In genomic region chr3:13895155-13896105, GRCh38 we compare ENCODE assay signal across 8 cellular contexts. TPM values are rescaled to one million over a fixed set of nuclear protein-coding genes. Genes with fewer than 3 reads are reported as not detected.
DNase-seq lines count a peak whose midpoint lies in the region; ATAC-seq and TF ChIP-seq lines count a peak whose summit lies in the region.

No MANE protein-coding gene starts in this region.

- DNase-seq in NCI-H187 (lab: John Stamatoyannopoulos, UW) (peak; percentile 4 to 6), NCI-H187 treated with DMSO at 0.1 percent for 48 hours (lab: John Stamatoyannopoulos, UW) (no peak), NCI-H2107 (lab: John Stamatoyannopoulos, UW) (peak; percentile 24), coronary artery (ENCODE audit: low spot score) (peak; percentile 96), left colon (peak; percentile 95 to 97)
- peak; percentile 99 for DNase-seq in activated CD4-positive, alpha-beta T cell treated with anti-CD3 and anti-CD28 coated beads, Interleukin-2, amount 10 ng/mL, durations not matched to agents 24 days and 14 days
- DNase-seq in stimulated activated CD4-positive, alpha-beta T cell treated with anti-CD3 and anti-CD28 coated beads, Interleukin-1b, Interleukin-23, amount 100 ng/mL, for 1 hour (ENCODE audit: low read depth in 2 of 2), result peak; percentile 83 to 90

- H3K4me3 Mint-ChIP-seq in activated CD4-positive, alpha-beta T cell treated with anti-CD3 and anti-CD28 coated beads, Interleukin-2, amount 10 ng/mL, durations not matched to agents 24 days and 14 days, result peak overlapping the region; percentile 90

- peak overlapping the region; percentile 76 for H3K27ac Mint-ChIP-seq in activated CD4-positive, alpha-beta T cell treated with anti-CD3 and anti-CD28 coated beads, Interleukin-2, amount 10 ng/mL, durations not matched to agents 24 days and 14 days

- ATAC-seq in HG02938 (IDR thresholded peaks at IDR 0.05; ENCODE audit: unreplicated experiment) (peak; percentile 95), left colon (peak; percentile 98)

- H3K9me3 Mint-ChIP-seq in activated CD4-positive, alpha-beta T cell treated with anti-CD3 and anti-CD28 coated beads, Interleukin-2, amount 10 ng/mL, durations not matched to agents 24 days and 14 days, result peaks cover 6% of the 10 kb centered on the region

- peak overlapping the region; percentile 75 for H3K4me3 ChIP-seq in coronary artery

- H3K4me1 Mint-ChIP-seq in activated CD4-positive, alpha-beta T cell treated with anti-CD3 and anti-CD28 coated beads, Interleukin-2, amount 10 ng/mL, durations not matched to agents 24 days and 14 days, result peaks cover 23% of the 10 kb centered on the region

- TF ChIP-seq CTCF in coronary artery (IDR thresholded peaks at IDR 0.05), result no peak

- H3K27ac ChIP-seq in coronary artery, result peak overlapping the region; percentile 45 to 62

- peaks cover 2% of the 10 kb centered on the region for H3K27me3 Mint-ChIP-seq in activated CD4-positive, alpha-beta T cell treated with anti-CD3 and anti-CD28 coated beads, Interleukin-2, amount 10 ng/mL, durations not matched to agents 24 days and 14 days

- peaks cover 1% of the 10 kb centered on the region for H3K36me3 Mint-ChIP-seq in activated CD4-positive, alpha-beta T cell treated with anti-CD3 and anti-CD28 coated beads, Interleukin-2, amount 10 ng/mL, durations not matched to agents 24 days and 14 days (ENCODE audit: low read depth)

- intact Hi-C loops in activated CD4-positive, alpha-beta T cell treated with anti-CD3 and anti-CD28 coated beads, Interleukin-2, amount 10 ng/mL, durations not matched to agents 24 days and 14 days (cut with micrococcal nuclease), result loop anchor here (1.0 to 10.0 kb wide), 8 partner anchors 15 to 757 kb away; partner anchors contain the start of genes CCDC174, CHCHD4, LSM3 and WNT7A
- intact Hi-C loops in left colon (cut with DNase I, micrococcal nuclease), result loop anchor here in 1 of 2 donors (10.0 kb wide), 3 partner anchors 229 to 569 kb away; partner anchors contain the start of genes CHCHD4, LSM3, TMEM43 and XPC

RNA-seq across cellular contexts. Expression of gene WNT7A, which starts 15.6 kb away (rescaled TPM):
- total RNA-seq in activated CD4-positive, alpha-beta T cell treated with anti-CD3 and anti-CD28 coated beads, Interleukin-2, amount 10 ng/mL, durations not matched to agents 24 days and 14 days, result 0.05 TPM in 1 of 2 replicates, not detected in the other
- total RNA-seq in left colon, result not detected
